Comparison of ENCODE assay signal across 10 cellular contexts in genomic region chr7:108875139-108875538, GRCh38.
DNase-seq lines count a peak whose midpoint lies in the region; ATAC-seq, FAIRE-seq and TF ChIP-seq lines count a peak whose summit lies in the region.
"Had no signal": no experiment of that assay in that cellular context is flagged by ENCODE, and none has a peak within 500 bp of the region (broad histone marks: within the 10 kb centered on the region; RNA-seq: fewer than 3 reads in every experiment).

No MANE protein-coding gene starts in this region.

- CTCF ChIA-PET in A549 (lab: Yijun Ruan, JAX) = no interaction called here
- CTCF ChIA-PET in CD4-positive, alpha-beta memory T cell (lab: Charles Lee; ENCODE audit: partially characterized antibody) = no interaction called here

- TF ChIP-seq POLR2A in A549 (IDR thresholded peaks at IDR 0.05; ENCODE audit: low read length) = no peak

- no peaks in the 10 kb centered on the region for H4K20me1 ChIP-seq in Loucy (ENCODE audit: insufficient read depth, low read length, poor library complexity, severe bottlenecking)

- H3K79me2 ChIP-seq in Loucy (ENCODE audit: insufficient read depth, low read length) = no peaks in the 10 kb centered on the region

- no peak for FAIRE-seq in A549 (lab: Jason Lieb, UNC)
- FAIRE-seq in HTR-8/SVneo (lab: Jason Lieb, UNC) = no peak

- no peak for TF ChIP-seq EP300 in A549 (IDR thresholded peaks at IDR 0.05)

- H3K4me3 Mint-ChIP-seq in endodermal cell = no peak overlapping the region
- no peak overlapping the region for H3K4me3 Mint-ChIP-seq in CD4-positive, alpha-beta memory T cell

- no peaks in the 10 kb centered on the region for H3K9me2 ChIP-seq in Loucy (replicated peaks; ENCODE audit: low read depth, low read length)

- in situ Hi-C loops in G401 (cut with HindIII; ENCODE audit: low sequenced_read_pairs) = no loop called here

- peak in 1 of 2 experiments; percentile 78; a peak in 3 of 6 replicates for ATAC-seq in A549
- no peak for ATAC-seq in GM21526 (IDR thresholded peaks at IDR 0.05; ENCODE audit: low FRiP score, unreplicated experiment)
- no peak for ATAC-seq in HG03378 (IDR thresholded peaks at IDR 0.05; ENCODE audit: unreplicated experiment)

- H3K36me3 ChIP-seq in Loucy (ENCODE audit: insufficient read depth, low read length) (no peaks in the 10 kb centered on the region), endodermal cell (ENCODE audit: control insufficient read depth, insufficient read depth, low read length) (no peaks in the 10 kb centered on the region)
- no peaks in the 10 kb centered on the region for H3K36me3 ChIP-seq in CD4-positive, alpha-beta memory T cell (ENCODE audit: insufficient read depth, low read length)
- H3K36me3 ChIP-seq: esophagus squamous epithelium had no signal

- no peak overlapping the region for H3K9ac ChIP-seq in Loucy (ENCODE audit: low read depth, low read length, poor library complexity, severe bottlenecking)
- no peak overlapping the region for H3K9ac ChIP-seq in endodermal cell (ENCODE audit: extremely low read depth, low read length, poor library complexity, severe bottlenecking)

- no peak overlapping the region for H3K27ac Mint-ChIP-seq in endodermal cell
- no peak overlapping the region for H3K27ac Mint-ChIP-seq in CD4-positive, alpha-beta memory T cell

- no peaks in the 10 kb centered on the region for H3K27me3 Mint-ChIP-seq in endodermal cell (ENCODE audit: insufficient read depth)
- no peaks in the 10 kb centered on the region for H3K27me3 Mint-ChIP-seq in CD4-positive, alpha-beta memory T cell

- no peak overlapping the region for H2AFZ ChIP-seq in Loucy (ENCODE audit: low read length)

- TF ChIP-seq CTCF in A549 (IDR thresholded peaks at IDR 0.05) (peak; percentile 13; the same call in 1 of the 3 replicates), Loucy (conservative IDR thresholded peaks at IDR 0.05; ENCODE audit: low read length) (peak; percentile 41), endodermal cell (conservative IDR thresholded peaks at IDR 0.05) (peak; percentile 75)

- no peaks in the 10 kb centered on the region for H3K27me3 ChIP-seq in Loucy (ENCODE audit: insufficient read depth, low read length, poor library complexity, severe bottlenecking)
- no peaks in the 10 kb centered on the region for H3K27me3 ChIP-seq in endodermal cell (ENCODE audit: control insufficient read depth, insufficient read depth, low read length, poor library complexity, severe bottlenecking)
- H3K27me3 ChIP-seq in CD4-positive, alpha-beta memory T cell (ENCODE audit: insufficient read depth, low read length) = no peaks in the 10 kb centered on the region
- H3K27me3 ChIP-seq: esophagus squamous epithelium had no signal

- TF ChIP-seq RAD21 in A549 (conservative IDR thresholded peaks at IDR 0.05 in 1 of 2, IDR thresholded peaks at IDR 0.05 in 1 of 2) = peak in 1 of 2 experiments; percentile 22; a peak in 1 of 5 replicates

- POLR2A ChIA-PET in A549 (lab: Yijun Ruan, JAX) = no interaction called here
- POLR2A ChIA-PET in CD4-positive, alpha-beta memory T cell (lab: Charles Lee; ENCODE audit: partially characterized antibody) = no interaction called here

- no peaks in the 10 kb centered on the region for H3K4me1 Mint-ChIP-seq in endodermal cell
- H3K4me1 Mint-ChIP-seq in CD4-positive, alpha-beta memory T cell = no peaks in the 10 kb centered on the region

- no peaks in the 10 kb centered on the region for H3F3A ChIP-seq in Loucy (ENCODE audit: low read depth)

- 10% methylated on average over 4 of the region's 4 CpGs for WGBS in A549 (ENCODE audit: missing lambda C conversion rate)
- 59 to 73% methylated on average over 3 to 4 of the region's 4 CpGs for WGBS in endodermal cell (ENCODE audit: insufficient coverage in 1 of 2, insufficient read length in 1 of 2), 2 experiments

- H3K9me3 Mint-ChIP-seq in endodermal cell = peaks cover 42% of the 10 kb centered on the region
- peaks cover 0 to 19% (median 3%) of the 10 kb centered on the region in 8 donors for H3K9me3 Mint-ChIP-seq in CD4-positive, alpha-beta memory T cell

- no peak overlapping the region for H3K4me3 ChIP-seq in A549
- no peak overlapping the region for H3K4me3 ChIP-seq in Loucy (ENCODE audit: low read length, poor library complexity, severe bottlenecking)
- H3K4me3 ChIP-seq in endodermal cell (ENCODE audit: low read length) = no peak overlapping the region
- H3K4me3 ChIP-seq in CD4-positive, alpha-beta memory T cell (ENCODE audit: low read length in 2 of 2) = no peak overlapping the region
- H3K4me3 ChIP-seq: esophagus squamous epithelium, SK-N-MC had no signal

- DNase-seq in A549 (ENCODE audit: low read depth in 1 of 2, low spot score in 1 of 2) (peak in 1 of 2 experiments; percentile 41), G401 (ENCODE audit: low spot score) (peak; percentile 7), endodermal cell (peak; percentile 80), HTR-8/SVneo (ENCODE audit: insufficient read length, low spot score) (no peak)
- no peak for DNase-seq in CD4-positive, alpha-beta memory T cell
- DNase-seq: esophagus squamous epithelium had no signal

- no peaks in the 10 kb centered on the region for H3K4me1 ChIP-seq in A549
- H3K4me1 ChIP-seq in Loucy (ENCODE audit: insufficient read depth, low read length, poor library complexity, severe bottlenecking) = no peaks in the 10 kb centered on the region
- no peaks in the 10 kb centered on the region for H3K4me1 ChIP-seq in endodermal cell (ENCODE audit: control insufficient read depth, insufficient read depth, low read length)
- H3K4me1 ChIP-seq in CD4-positive, alpha-beta memory T cell (ENCODE audit: insufficient read depth, low read length) = no peaks in the 10 kb centered on the region
- H3K4me1 ChIP-seq: esophagus squamous epithelium had no signal

- intact Hi-C loops in CD4-positive, alpha-beta memory T cell (cut with micrococcal nuclease) = no loop called here

- no peaks in the 10 kb centered on the region for H3K9me3 ChIP-seq in A549
- no peaks in the 10 kb centered on the region; the same call in 1 of the 2 replicates for H3K9me3 ChIP-seq in Loucy (ENCODE audit: insufficient read depth, low read depth, low read length)
- peaks cover 36% of the 10 kb centered on the region for H3K9me3 ChIP-seq in endodermal cell (ENCODE audit: control insufficient read depth, low read length)
- no peaks in the 10 kb centered on the region for H3K9me3 ChIP-seq in CD4-positive, alpha-beta memory T cell (ENCODE audit: control insufficient read depth in 1 of 2, low read length in 2 of 2)

- H3K27ac ChIP-seq in A549 (no peak overlapping the region), endodermal cell (ENCODE audit: low read depth, low read length) (no peak overlapping the region)
- no peak overlapping the region for H3K27ac ChIP-seq in CD4-positive, alpha-beta memory T cell (ENCODE audit: low read depth, low read length)
- H3K27ac ChIP-seq: esophagus squamous epithelium, SK-N-MC had no signal

- H3K4me2 ChIP-seq in A549 = no peak overlapping the region
- H3K4me2 ChIP-seq in Loucy (ENCODE audit: low read depth, low read length, poor library complexity, severe bottlenecking) = no peak overlapping the region

- H3K36me3 Mint-ChIP-seq in endodermal cell (ENCODE audit: low read depth) = peaks cover 2% of the 10 kb centered on the region
- H3K36me3 Mint-ChIP-seq in CD4-positive, alpha-beta memory T cell = no peaks in the 10 kb centered on the region

TF ChIP-seq in A549, 52 proteins besides CTCF, POLR2A, EP300 and RAD21:
- no peak for TF ChIP-seq CBX2 (IDR thresholded peaks at IDR 0.05; ENCODE audit: borderline replicate concordance, low read depth)
- no peak for TF ChIP-seq FOXS1 (CRISPR knock-in tag; IDR thresholded peaks at IDR 0.05)
- TF ChIP-seq HDAC2 (IDR thresholded peaks at IDR 0.05) = no peak
- no peak for TF ChIP-seq CEBPB (IDR thresholded peaks at IDR 0.05)
- TF ChIP-seq PHF8 (IDR thresholded peaks at IDR 0.05; ENCODE audit: borderline replicate concordance, low read depth) = no peak
- 0 out of 3 replicates have a peak, but pooled peaks have one; percentile 9 for TF ChIP-seq SMC3 (IDR thresholded peaks at IDR 0.05)

Comparison
In these comparisons a context has a peak if more than half of its experiments do, and no peak if none do; other contexts are left out.
1. DNase-seq: peak in G401 (single experiment) and endodermal cell (single experiment); none in CD4-positive, alpha-beta memory T cell (0 of 5) and HTR-8/SVneo (single experiment).
2. CTCF ChIP-seq: peak in every context shown above with its lines; median percentile 75 in endodermal cell; 41 in Loucy; 13 in A549.